Comparison of ENCODE assay signal across 9 cellular contexts in genomic region chrX:108312938-108313337, GRCh38.
DNase-seq lines count a peak whose midpoint lies in the region; ATAC-seq and TF ChIP-seq lines count a peak whose summit lies in the region.
"Had no signal": no experiment of that assay in that cellular context is flagged by ENCODE, and none has a peak within 500 bp of the region (broad histone marks: within the 10 kb centered on the region; RNA-seq: fewer than 3 reads in every experiment).

No MANE protein-coding gene starts in this region.

- WGBS in endodermal cell (ENCODE audit: insufficient coverage in 1 of 2, insufficient read length in 1 of 2), 2 experiments = 81% methylated on average over 1 of the region's 1 CpG; no CpG with 5 or more reads in 1 of the 2 experiments

- H3K27ac Mint-ChIP-seq in endodermal cell = peak overlapping the region; percentile 57
- peak overlapping the region; percentile 97 for H3K27ac Mint-ChIP-seq in nephron progenitor cell
- no peak overlapping the region for H3K27ac Mint-ChIP-seq in activated naive CD8-positive, alpha-beta T cell treated with anti-CD3 and anti-CD28 coated beads, Interleukin-2, amount 50 U/mL, for 24 hours
- H3K27ac Mint-ChIP-seq in activated CD8-positive, alpha-beta T cell treated with anti-CD3 and anti-CD28 coated beads, Interleukin-2, amount 10 ng/mL, durations not matched to agents 7 days and 5 days = no peak overlapping the region
- H3K27ac Mint-ChIP-seq: activated CD4-positive, alpha-beta memory T cell treated with anti-CD3 and anti-CD28 coated beads, Interleukin-2, amount 10 ng/mL, durations not matched to agents 7 days and 5 days had no signal

- H3K4me3 Mint-ChIP-seq in endodermal cell = no peak overlapping the region
- H3K4me3 Mint-ChIP-seq in nephron progenitor cell = no peak overlapping the region
- no peak overlapping the region for H3K4me3 Mint-ChIP-seq in activated naive CD8-positive, alpha-beta T cell treated with anti-CD3 and anti-CD28 coated beads, Interleukin-2, amount 50 U/mL, for 24 hours
- H3K4me3 Mint-ChIP-seq in activated CD8-positive, alpha-beta T cell treated with anti-CD3 and anti-CD28 coated beads, Interleukin-2, amount 10 ng/mL, durations not matched to agents 7 days and 5 days = no peak overlapping the region
- H3K4me3 Mint-ChIP-seq: activated CD4-positive, alpha-beta memory T cell treated with anti-CD3 and anti-CD28 coated beads, Interleukin-2, amount 10 ng/mL, durations not matched to agents 7 days and 5 days had no signal

- no peak for ATAC-seq in omental fat pad (ENCODE audit: low FRiP score)
- no peak for ATAC-seq in activated naive CD8-positive, alpha-beta T cell treated with anti-CD3 and anti-CD28 coated beads, Interleukin-2, amount 50 U/mL, for 24 hours
- no peak for ATAC-seq in activated CD8-positive, alpha-beta T cell treated with anti-CD3 and anti-CD28 coated beads, Interleukin-2, amount 10 ng/mL, durations not matched to agents 7 days and 5 days

- CTCF ChIA-PET in activated CD8-positive, alpha-beta T cell treated with anti-CD3 and anti-CD28 coated beads, Interleukin-2, amount 10 ng/mL, durations not matched to agents 7 days and 5 days (lab: Charles Lee) = no interaction called here

- H3K4me1 ChIP-seq in endodermal cell (ENCODE audit: control insufficient read depth, insufficient read depth, low read length) = no peaks in the 10 kb centered on the region

- H3K36me3 ChIP-seq in endodermal cell (ENCODE audit: control insufficient read depth, insufficient read depth, low read length) = peaks cover 24% of the 10 kb centered on the region

- H3K4me1 Mint-ChIP-seq in endodermal cell (peaks cover 44% of the 10 kb centered on the region), nephron progenitor cell (peaks cover 57% of the 10 kb centered on the region)
- no peaks in the 10 kb centered on the region for H3K4me1 Mint-ChIP-seq in activated naive CD8-positive, alpha-beta T cell treated with anti-CD3 and anti-CD28 coated beads, Interleukin-2, amount 50 U/mL, for 24 hours
- no peaks in the 10 kb centered on the region for H3K4me1 Mint-ChIP-seq in activated CD8-positive, alpha-beta T cell treated with anti-CD3 and anti-CD28 coated beads, Interleukin-2, amount 10 ng/mL, durations not matched to agents 7 days and 5 days (ENCODE audit: low read depth)
- H3K4me1 Mint-ChIP-seq: activated CD4-positive, alpha-beta memory T cell treated with anti-CD3 and anti-CD28 coated beads, Interleukin-2, amount 10 ng/mL, durations not matched to agents 7 days and 5 days had no signal

- DNase-seq in ELR (ENCODE audit: low read depth) (peak; percentile 68), NCI-H2081 (lab: John Stamatoyannopoulos, UW) (peak; percentile 68 to 91), endodermal cell (peak; percentile 72), nephron progenitor cell (peak; percentile 48), omental fat pad (ENCODE audit: low spot score) (no peak), SIG-M5 treated with dmso at 0.1 percent for 504 hours (lab: John Stamatoyannopoulos, UW; ENCODE audit: unreplicated experiment) (no peak)
- no peak for DNase-seq in activated naive CD8-positive, alpha-beta T cell treated with anti-CD3 and anti-CD28 coated beads, Interleukin-2, amount 50 U/mL, for 24 hours
- no peak for DNase-seq in activated CD8-positive, alpha-beta T cell treated with anti-CD3 and anti-CD28 coated beads, Interleukin-2, amount 10 ng/mL, durations not matched to agents 7 days and 5 days
- DNase-seq: activated CD4-positive, alpha-beta memory T cell treated with anti-CD3 and anti-CD28 coated beads, Interleukin-2, amount 10 ng/mL, durations not matched to agents 7 days and 5 days had no signal

- no peak overlapping the region for H3K4me3 ChIP-seq in endodermal cell (ENCODE audit: low read length)

- no peak overlapping the region for H3K9ac ChIP-seq in endodermal cell (ENCODE audit: extremely low read depth, low read length, poor library complexity, severe bottlenecking)

- POLR2A ChIA-PET in activated CD8-positive, alpha-beta T cell treated with anti-CD3 and anti-CD28 coated beads, Interleukin-2, amount 10 ng/mL, durations not matched to agents 7 days and 5 days (lab: Charles Lee) = no interaction called here

- no peaks in the 10 kb centered on the region for H3K27me3 ChIP-seq in endodermal cell (ENCODE audit: control insufficient read depth, insufficient read depth, low read length, poor library complexity, severe bottlenecking)

- H3K36me3 Mint-ChIP-seq in endodermal cell (ENCODE audit: low read depth) (peaks cover 48% of the 10 kb centered on the region), nephron progenitor cell (ENCODE audit: low read depth) (peaks cover 30% of the 10 kb centered on the region)
- H3K36me3 Mint-ChIP-seq in activated naive CD8-positive, alpha-beta T cell treated with anti-CD3 and anti-CD28 coated beads, Interleukin-2, amount 50 U/mL, for 24 hours (ENCODE audit: low read depth) = no peaks in the 10 kb centered on the region
- H3K36me3 Mint-ChIP-seq in activated CD8-positive, alpha-beta T cell treated with anti-CD3 and anti-CD28 coated beads, Interleukin-2, amount 10 ng/mL, durations not matched to agents 7 days and 5 days (ENCODE audit: low read depth) = no peaks in the 10 kb centered on the region

- TF ChIP-seq CTCF in endodermal cell (conservative IDR thresholded peaks at IDR 0.05) = no peak
- no peak for TF ChIP-seq CTCF in nephron progenitor cell (IDR thresholded peaks at IDR 0.05)
- TF ChIP-seq CTCF in omental fat pad (IDR thresholded peaks at IDR 0.05) = no peak

- H3K9me3 ChIP-seq in endodermal cell (ENCODE audit: control insufficient read depth, low read length) = peaks cover 5% of the 10 kb centered on the region

- H3K27me3 Mint-ChIP-seq in endodermal cell (ENCODE audit: insufficient read depth) (no peaks in the 10 kb centered on the region), nephron progenitor cell (ENCODE audit: low read depth, poor library complexity) (no peaks in the 10 kb centered on the region)
- H3K27me3 Mint-ChIP-seq in activated naive CD8-positive, alpha-beta T cell treated with anti-CD3 and anti-CD28 coated beads, Interleukin-2, amount 50 U/mL, for 24 hours = no peaks in the 10 kb centered on the region
- no peaks in the 10 kb centered on the region for H3K27me3 Mint-ChIP-seq in activated CD8-positive, alpha-beta T cell treated with anti-CD3 and anti-CD28 coated beads, Interleukin-2, amount 10 ng/mL, durations not matched to agents 7 days and 5 days (ENCODE audit: low read depth)
- H3K27me3 Mint-ChIP-seq: activated CD4-positive, alpha-beta memory T cell treated with anti-CD3 and anti-CD28 coated beads, Interleukin-2, amount 10 ng/mL, durations not matched to agents 7 days and 5 days had no signal

- H3K9me3 Mint-ChIP-seq in endodermal cell (peaks cover 3% of the 10 kb centered on the region), nephron progenitor cell (peaks cover 10% of the 10 kb centered on the region)
- H3K9me3 Mint-ChIP-seq in activated naive CD8-positive, alpha-beta T cell treated with anti-CD3 and anti-CD28 coated beads, Interleukin-2, amount 50 U/mL, for 24 hours = no peaks in the 10 kb centered on the region
- H3K9me3 Mint-ChIP-seq in activated CD8-positive, alpha-beta T cell treated with anti-CD3 and anti-CD28 coated beads, Interleukin-2, amount 10 ng/mL, durations not matched to agents 7 days and 5 days (ENCODE audit: insufficient read depth) = no peaks in the 10 kb centered on the region
- H3K9me3 Mint-ChIP-seq: activated CD4-positive, alpha-beta memory T cell treated with anti-CD3 and anti-CD28 coated beads, Interleukin-2, amount 10 ng/mL, durations not matched to agents 7 days and 5 days had no signal

- H3K27ac ChIP-seq in endodermal cell (ENCODE audit: low read depth, low read length) = no peak overlapping the region

Comparison
In these comparisons a context has a peak if more than half of its experiments do, and no peak if none do; other contexts are left out.
1. DNase-seq: peak in ELR (single experiment), NCI-H2081 (2 of 2), endodermal cell (single experiment) and nephron progenitor cell (single experiment); none in omental fat pad (single experiment), activated naive CD8-positive, alpha-beta T cell treated with anti-CD3 and anti-CD28 coated beads, Interleukin-2, amount 50 U/mL, for 24 hours (single experiment), activated CD8-positive, alpha-beta T cell treated with anti-CD3 and anti-CD28 coated beads, Interleukin-2, amount 10 ng/mL, durations not matched to agents 7 days and 5 days (single experiment) and SIG-M5 treated with dmso at 0.1 percent for 504 hours (single experiment).
2. H3K27ac Mint-ChIP-seq: peak in endodermal cell (single experiment) and nephron progenitor cell (single experiment); none in activated naive CD8-positive, alpha-beta T cell treated with anti-CD3 and anti-CD28 coated beads, Interleukin-2, amount 50 U/mL, for 24 hours (single experiment) and activated CD8-positive, alpha-beta T cell treated with anti-CD3 and anti-CD28 coated beads, Interleukin-2, amount 10 ng/mL, durations not matched to agents 7 days and 5 days (single experiment).